8 cellular contexts compared by ENCODE assay signal in the genomic region with DNA sequence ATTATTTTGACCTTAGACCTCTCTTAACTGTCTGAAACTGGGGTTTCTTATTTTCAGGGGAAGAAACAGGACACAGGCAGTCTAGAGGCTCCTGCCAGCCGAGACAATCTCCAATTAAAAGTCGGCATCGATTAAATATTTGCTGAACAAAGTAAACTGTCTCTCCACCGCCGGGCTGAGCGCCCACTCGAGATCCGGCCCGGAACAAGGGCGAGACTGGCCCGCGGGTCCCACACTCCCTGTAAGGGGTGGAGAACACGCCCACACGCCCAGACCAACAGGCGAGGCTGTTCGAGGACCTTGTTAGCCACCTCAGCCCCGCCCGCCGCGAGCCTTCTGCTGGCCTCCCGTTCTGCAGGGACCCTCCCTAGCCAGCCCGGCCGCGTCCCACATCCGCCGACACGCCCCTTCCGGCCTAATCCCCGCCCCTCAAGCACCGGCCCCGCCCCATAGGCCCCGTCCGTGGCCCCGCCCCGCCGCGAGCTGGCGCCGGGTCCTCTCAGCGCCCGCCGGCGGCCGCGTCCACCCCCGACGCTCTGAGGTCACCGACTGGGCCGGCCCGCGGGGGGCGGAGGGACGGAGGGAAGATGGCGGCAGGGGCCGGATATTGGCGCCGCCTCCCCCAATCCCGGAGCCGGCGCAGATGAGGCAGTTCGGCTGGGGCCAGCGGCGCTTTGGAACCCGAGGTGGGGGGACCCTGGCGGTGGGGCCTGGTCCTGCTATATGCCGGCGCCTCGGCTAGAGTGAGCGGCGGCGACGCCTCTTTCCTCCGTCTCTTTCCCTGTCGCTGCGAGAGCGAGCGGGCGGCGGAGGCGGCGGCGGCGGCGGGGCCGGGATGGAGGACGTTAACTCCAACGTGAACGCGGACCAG. TPM values are rescaled to one million over a fixed set of nuclear protein-coding genes. Genes with fewer than 3 reads are reported as not detected.
DNase-seq lines count a peak whose midpoint lies in the region; TF ChIP-seq lines count a peak whose summit lies in the region.

Gene SLAIN2, plus strand, starts transcription at position 625 of the 871 bp plus-strand sequence. Its CDS starts 211 bp downstream, at position 836.

- H3K9me3 Mint-ChIP-seq in HFFc6 = no peaks in the 10 kb centered on the region

- H3K27ac ChIP-seq in SK-N-MC = peak within 1 kb of the TSS; percentile 78
- peak within 1 kb of the TSS; percentile 98 for H3K27ac ChIP-seq in suprapubic skin

- H3K9me3 ChIP-seq in SK-N-MC (ENCODE audit: low read depth, low read length) = no peaks in the 10 kb centered on the region
- no peaks in the 10 kb centered on the region for H3K9me3 ChIP-seq in suprapubic skin

- peak; percentile 72 for TF ChIP-seq CTCF in HFFc6 (IDR thresholded peaks at IDR 0.05)
- TF ChIP-seq CTCF in NB4 (IDR thresholded peaks at IDR 0.05; ENCODE audit: low read depth, low read length) = peak; percentile 19
- TF ChIP-seq CTCF in suprapubic skin (IDR thresholded peaks at IDR 0.05) = peak; percentile 53 to 59

- peaks cover 6% of the 10 kb centered on the region for H3K36me3 Mint-ChIP-seq in HFFc6 (ENCODE audit: low read depth)

- peak within 1 kb of the TSS; percentile 92 for H3K4me3 ChIP-seq in GM08714 (ENCODE audit: low read length)
- H3K4me3 ChIP-seq in NB4 (ENCODE audit: low read depth, low read length) = peak within 1 kb of the TSS; percentile 92
- H3K4me3 ChIP-seq in SK-N-MC = peak within 1 kb of the TSS; percentile 92
- peak within 1 kb of the TSS; percentile 93 for H3K4me3 ChIP-seq in suprapubic skin

- peak; percentile 97 for DNase-seq in HFFc6
- peak; percentile 99 for DNase-seq in NB4 (ENCODE audit: low read depth)
- no peak for DNase-seq in SK-N-MC (ENCODE audit: low read depth, low spot score)
- peak; percentile 95 for DNase-seq in activated naive CD4-positive, alpha-beta T cell treated with anti-CD3 and anti-CD28 coated beads, Interleukin-2, amount 50 U/mL, for 16 hours
- DNase-seq in germinal center (ENCODE audit: low spot score) = peak; percentile 97
- peak; percentile 84 to 99 (median 96) for DNase-seq in nucleus accumbens (lab: John Stamatoyannopoulos, UW)
- DNase-seq in suprapubic skin (ENCODE audit: low spot score in 2 of 2) = peak; percentile 99

- peak within 1 kb of the TSS; percentile 99 for H3K27ac Mint-ChIP-seq in HFFc6

- TF ChIP-seq POLR2A in NB4 (IDR thresholded peaks at IDR 0.05; ENCODE audit: extremely low read depth, insufficient read length) (peak; percentile 86), suprapubic skin (IDR thresholded peaks at IDR 0.05) (peak; percentile 21 to 89)

- H3K27me3 ChIP-seq in suprapubic skin = no peaks in the 10 kb centered on the region

- peaks cover 76% of the 10 kb centered on the region for H3K4me1 Mint-ChIP-seq in HFFc6 (ENCODE audit: low read depth)

- 1% methylated on average over 57 of the region's 89 CpGs for WGBS in suprapubic skin

- TF ChIP-seq EP300 in suprapubic skin (IDR thresholded peaks at IDR 0.05) = no peak

- no peaks in the 10 kb centered on the region for H3K36me3 ChIP-seq in SK-N-MC (ENCODE audit: insufficient read depth, low read length)
- H3K36me3 ChIP-seq in suprapubic skin = no peaks in the 10 kb centered on the region

- peaks cover 4% of the 10 kb centered on the region; the same call in 1 of the 2 replicates for H3K27me3 Mint-ChIP-seq in HFFc6 (ENCODE audit: insufficient read depth)

- peak within 1 kb of the TSS; percentile 91 for H3K9ac ChIP-seq in SK-N-MC (ENCODE audit: insufficient read length)

- peaks cover 64% of the 10 kb centered on the region for H3K4me1 ChIP-seq in suprapubic skin

- peak within 1 kb of the TSS; percentile 100 for H3K4me3 Mint-ChIP-seq in HFFc6

RNA-seq across cellular contexts. Expression of gene SLAIN2, which starts in this region (rescaled TPM):
- total RNA-seq in HFFc6 (2021; fragmentation: NEBNext Ultra II Directional; extraction: Animal tissue kit (Norgen Biotek cat#: 25700)) = 100 to 1,000 TPM in 5 of 6 experiments, 10 to 100 TPM in 1; 93.7 to 136 (median 114) TPM
- 100 to 1,000 TPM in 3 of 4 donors, 10 to 100 TPM in 1; 84.7 to 167 (median 147) TPM for total RNA-seq in suprapubic skin

Comparison
In these comparisons a context has a peak if more than half of its experiments do, and no peak if none do; other contexts are left out.
1. CTCF ChIP-seq: peak in every context shown above with its lines; median percentile 72 in HFFc6; 56 in suprapubic skin; 19 in NB4.